Comparison of ENCODE assay signal across 20 cellular contexts in genomic region chr6:52538921-52539354, GRCh38. TPM values are rescaled to one million over a fixed set of nuclear protein-coding genes. Genes with fewer than 3 reads are reported as not detected.
DNase-seq lines count a peak whose midpoint lies in the region; ATAC-seq, FAIRE-seq and TF ChIP-seq lines count a peak whose summit lies in the region.
"Had no signal": no experiment of that assay in that cellular context is flagged by ENCODE, and none has a peak within 500 bp of the region (broad histone marks: within the 10 kb centered on the region; RNA-seq: fewer than 3 reads in every experiment).

No MANE protein-coding gene starts in this region.

- H3K4me3 Mint-ChIP-seq in stimulated activated effector memory CD8-positive, alpha-beta T cell treated with anti-CD3 and anti-CD28 coated beads, Interleukin-12 subunit alpha, Interleukin-12 subunit beta, amount 100 ng/mL, for 72 hours: no peak overlapping the region
- H3K4me3 Mint-ChIP-seq: activated CD4-positive, alpha-beta T cell treated with anti-CD3 and anti-CD28 coated beads for 36 hours; nephron progenitor cell had no signal

- H3K4me3 ChIP-seq in mesenchymal stem cell (ENCODE audit: insufficient read depth in 1 of 2, low read depth in 1 of 2, low read length in 2 of 2) (no peak overlapping the region), esophagus muscularis mucosa (no peak overlapping the region)
- H3K4me3 ChIP-seq: Peyer's patch had no signal

- 4% methylated on average over 5 of the region's 5 CpGs for WGBS in mesenchymal stem cell
- WGBS in esophagus muscularis mucosa: 96% methylated on average over 5 of the region's 5 CpGs

- no peak overlapping the region for H3K23ac ChIP-seq in mesenchymal stem cell (ENCODE audit: low read length in 2 of 2)

- H3K4me1 ChIP-seq in mesenchymal stem cell (ENCODE audit: control insufficient read depth, insufficient read depth, low read depth, low read length) (peaks cover 36% of the 10 kb centered on the region), esophagus muscularis mucosa (peaks cover 55 to 80% (median 76%) of the 10 kb centered on the region in 4 donors)

- H3K9ac ChIP-seq in mesenchymal stem cell (ENCODE audit: low read length): peak overlapping the region; percentile 34

- H3K4ac ChIP-seq in mesenchymal stem cell (ENCODE audit: low read depth in 1 of 2, low read length in 2 of 2): no peak overlapping the region

- peak overlapping the region; percentile 68 for H2AK5ac ChIP-seq in mesenchymal stem cell (ENCODE audit: low read length, severe bottlenecking)

- TF ChIP-seq CTCF in esophagus muscularis mucosa (IDR thresholded peaks at IDR 0.05): no peak

- peak overlapping the region in 1 of 2 experiments; percentile 69 for H3K18ac ChIP-seq in mesenchymal stem cell (ENCODE audit: low read depth in 1 of 2, low read length in 2 of 2)

- H2BK5ac ChIP-seq in mesenchymal stem cell (ENCODE audit: low read depth, low read length, poor library complexity, severe bottlenecking): peak overlapping the region; percentile 33

- peak; percentile 36 for FAIRE-seq in HTR-8/SVneo (lab: Jason Lieb, UNC)
- FAIRE-seq: frontal cortex had no signal

- H3K9me3 ChIP-seq in mesenchymal stem cell (ENCODE audit: control insufficient read depth, low read length): no peaks in the 10 kb centered on the region
- H3K9me3 ChIP-seq in esophagus muscularis mucosa: no peaks in the 10 kb centered on the region
- H3K9me3 ChIP-seq: Peyer's patch had no signal

- H3K9me3 Mint-ChIP-seq in stimulated activated effector memory CD8-positive, alpha-beta T cell treated with anti-CD3 and anti-CD28 coated beads, Interleukin-12 subunit alpha, Interleukin-12 subunit beta, amount 100 ng/mL, for 72 hours: no peaks in the 10 kb centered on the region
- H3K9me3 Mint-ChIP-seq: activated naive CD4-positive, alpha-beta T cell treated with anti-CD3 and anti-CD28 coated beads, Interleukin-2, amount 50 U/mL, for 72 hours; nephron progenitor cell had no signal

- ATAC-seq in SK-N-SH treated with all-trans-retinoic acid at 6 μM for 48 hours (peak; percentile 15), GM19023 (IDR thresholded peaks at IDR 0.05; ENCODE audit: unreplicated experiment) (no peak)
- no peak for ATAC-seq in stimulated activated effector memory CD8-positive, alpha-beta T cell treated with anti-CD3 and anti-CD28 coated beads, Interleukin-12 subunit alpha, Interleukin-12 subunit beta, amount 100 ng/mL, for 72 hours
- ATAC-seq: activated CD4-positive, alpha-beta T cell treated with anti-CD3 and anti-CD28 coated beads for 36 hours; activated naive CD4-positive, alpha-beta T cell treated with anti-CD3 and anti-CD28 coated beads, Interleukin-2, amount 50 U/mL, for 72 hours had no signal

- H3K4me2 ChIP-seq in mesenchymal stem cell (ENCODE audit: low read length, poor library complexity, severe bottlenecking): peak overlapping the region; percentile 13

- H3K36me3 ChIP-seq in mesenchymal stem cell (ENCODE audit: control insufficient read depth in 1 of 2, insufficient read depth in 2 of 2, low read depth in 1 of 2, low read length in 2 of 2): peaks cover 19 to 49% of the 10 kb centered on the region in 2 experiments
- peaks cover 9 to 18% (median 14%) of the 10 kb centered on the region in 4 donors for H3K36me3 ChIP-seq in esophagus muscularis mucosa

- no peak overlapping the region for H3K27ac Mint-ChIP-seq in stimulated activated effector memory CD8-positive, alpha-beta T cell treated with anti-CD3 and anti-CD28 coated beads, Interleukin-12 subunit alpha, Interleukin-12 subunit beta, amount 100 ng/mL, for 72 hours
- H3K27ac Mint-ChIP-seq: activated CD4-positive, alpha-beta T cell treated with anti-CD3 and anti-CD28 coated beads for 36 hours had no signal

- H3K27me3 ChIP-seq in mesenchymal stem cell (ENCODE audit: control insufficient read depth in 1 of 2, insufficient read depth in 1 of 2, low read length in 2 of 2): no peaks in the 10 kb centered on the region
- no peaks in the 10 kb centered on the region for H3K27me3 ChIP-seq in esophagus muscularis mucosa
- H3K27me3 ChIP-seq: Peyer's patch had no signal

- H3K4me1 Mint-ChIP-seq in stimulated activated effector memory CD8-positive, alpha-beta T cell treated with anti-CD3 and anti-CD28 coated beads, Interleukin-12 subunit alpha, Interleukin-12 subunit beta, amount 100 ng/mL, for 72 hours: peaks cover 41% of the 10 kb centered on the region

- H3K14ac ChIP-seq in mesenchymal stem cell (ENCODE audit: low read length in 2 of 2): no peak overlapping the region

- no peak overlapping the region for H2BK15ac ChIP-seq in mesenchymal stem cell (ENCODE audit: low read depth, poor library complexity, severe bottlenecking)

- peak overlapping the region in 1 of 2 experiments; percentile 38 for H2BK12ac ChIP-seq in mesenchymal stem cell (ENCODE audit: low read length in 2 of 2)

- H3K27ac ChIP-seq in mesenchymal stem cell (ENCODE audit: low read length, poor library complexity, severe bottlenecking): peak overlapping the region; percentile 94
- no peak overlapping the region for H3K27ac ChIP-seq in esophagus muscularis mucosa (replicated peaks in 1 of 4)

- H4K8ac ChIP-seq in mesenchymal stem cell (ENCODE audit: low read length): no peak overlapping the region

- no peaks in the 10 kb centered on the region for H3K36me3 Mint-ChIP-seq in stimulated activated effector memory CD8-positive, alpha-beta T cell treated with anti-CD3 and anti-CD28 coated beads, Interleukin-12 subunit alpha, Interleukin-12 subunit beta, amount 100 ng/mL, for 72 hours
- H3K36me3 Mint-ChIP-seq: activated naive CD4-positive, alpha-beta T cell treated with anti-CD3 and anti-CD28 coated beads, Interleukin-2, amount 50 U/mL, for 72 hours had no signal

- no peak for TF ChIP-seq POLR2A in esophagus muscularis mucosa (IDR thresholded peaks at IDR 0.05; ENCODE audit: low read depth)

- H2BK120ac ChIP-seq in mesenchymal stem cell (ENCODE audit: low read depth, low read length): no peak overlapping the region

- peaks cover 6% of the 10 kb centered on the region for H3K79me1 ChIP-seq in mesenchymal stem cell (replicated peaks; ENCODE audit: low read length, poor library complexity, severe bottlenecking)

- no peak overlapping the region for H4K91ac ChIP-seq in mesenchymal stem cell (ENCODE audit: low read length)

- TF ChIP-seq EP300 in esophagus muscularis mucosa (IDR thresholded peaks at IDR 0.05): no peak

- intact Hi-C loops in esophagus muscularis mucosa (cut with DNase I): no loop called here

- peak; percentile 65 for DNase-seq in AG20443 (ENCODE audit: low spot score)
- peak; percentile 48 for DNase-seq in HTR-8/SVneo (ENCODE audit: insufficient read length, low spot score)
- DNase-seq in mesenchymal stem cell: peak; percentile 69
- DNase-seq in stimulated activated effector memory CD8-positive, alpha-beta T cell treated with anti-CD3 and anti-CD28 coated beads, Interleukin-12 subunit alpha, Interleukin-12 subunit beta, amount 100 ng/mL, for 72 hours (ENCODE audit: low spot score in 2 of 2): no peak
- DNase-seq in esophagus muscularis mucosa (ENCODE audit: extremely low spot score): no peak
- no peak for DNase-seq in AG08396 (ENCODE audit: low spot score)
- DNase-seq: activated CD4-positive, alpha-beta T cell treated with anti-CD3 and anti-CD28 coated beads for 36 hours; DMS 273 treated with DMSO at 0.1 percent for 48 hours; effector memory CD4-positive, alpha-beta T cell; GOT3; NCI-H1694 treated with DMSO at 0.1 percent for 48 hours; NCI-H526; nephron progenitor cell; Peyer's patch; stimulated activated CD4-positive, alpha-beta T cell treated with anti-CD3 and anti-CD28 coated beads, Interleukin-2, amount 100 ng/mL, for 24 hours; T-helper 1 cell had no signal

- H2AFZ ChIP-seq in mesenchymal stem cell (ENCODE audit: low read depth, low read length): no peak overlapping the region

TF ChIP-seq in SK-N-SH treated with all-trans-retinoic acid at 6 μM for 48 hours, 23 proteins besides CTCF, POLR2A, EP300 and RAD21:
- TF ChIP-seq, protein P1, sequence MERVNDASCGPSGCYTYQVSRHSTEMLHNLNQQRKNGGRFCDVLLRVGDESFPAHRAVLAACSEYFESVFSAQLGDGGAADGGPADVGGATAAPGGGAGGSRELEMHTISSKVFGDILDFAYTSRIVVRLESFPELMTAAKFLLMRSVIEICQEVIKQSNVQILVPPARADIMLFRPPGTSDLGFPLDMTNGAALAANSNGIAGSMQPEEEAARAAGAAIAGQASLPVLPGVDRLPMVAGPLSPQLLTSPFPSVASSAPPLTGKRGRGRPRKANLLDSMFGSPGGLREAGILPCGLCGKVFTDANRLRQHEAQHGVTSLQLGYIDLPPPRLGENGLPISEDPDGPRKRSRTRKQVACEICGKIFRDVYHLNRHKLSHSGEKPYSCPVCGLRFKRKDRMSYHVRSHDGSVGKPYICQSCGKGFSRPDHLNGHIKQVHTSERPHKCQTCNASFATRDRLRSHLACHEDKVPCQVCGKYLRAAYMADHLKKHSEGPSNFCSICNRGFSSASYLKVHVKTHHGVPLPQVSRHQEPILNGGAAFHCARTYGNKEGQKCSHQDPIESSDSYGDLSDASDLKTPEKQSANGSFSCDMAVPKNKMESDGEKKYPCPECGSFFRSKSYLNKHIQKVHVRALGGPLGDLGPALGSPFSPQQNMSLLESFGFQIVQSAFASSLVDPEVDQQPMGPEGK (CRISPR knock-in tag; IDR thresholded peaks at IDR 0.05; ENCODE audit: borderline replicate concordance): no peak
- TF ChIP-seq OSR1 (CRISPR knock-in tag; IDR thresholded peaks at IDR 0.05): no peak
- TF ChIP-seq, protein P2, sequence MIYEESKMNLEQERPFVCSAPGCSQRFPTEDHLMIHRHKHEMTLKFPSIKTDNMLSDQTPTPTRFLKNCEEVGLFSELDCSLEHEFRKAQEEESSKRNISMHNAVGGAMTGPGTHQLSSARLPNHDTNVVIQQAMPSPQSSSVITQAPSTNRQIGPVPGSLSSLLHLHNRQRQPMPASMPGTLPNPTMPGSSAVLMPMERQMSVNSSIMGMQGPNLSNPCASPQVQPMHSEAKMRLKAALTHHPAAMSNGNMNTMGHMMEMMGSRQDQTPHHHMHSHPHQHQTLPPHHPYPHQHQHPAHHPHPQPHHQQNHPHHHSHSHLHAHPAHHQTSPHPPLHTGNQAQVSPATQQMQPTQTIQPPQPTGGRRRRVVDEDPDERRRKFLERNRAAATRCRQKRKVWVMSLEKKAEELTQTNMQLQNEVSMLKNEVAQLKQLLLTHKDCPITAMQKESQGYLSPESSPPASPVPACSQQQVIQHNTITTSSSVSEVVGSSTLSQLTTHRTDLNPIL (CRISPR knock-in tag; IDR thresholded peaks at IDR 0.05; ENCODE audit: low read depth): 0 out of 2 replicates have a peak, but pooled peaks have one; percentile 16
- TF ChIP-seq ZC3H10 (CRISPR knock-in tag; IDR thresholded peaks at IDR 0.05): no peak
TF ChIP-seq in SK-N-SH treated with all-trans-retinoic acid at 6 μM for 48 hours: peak in this region for 1.

RNA-seq across cellular contexts. Expression of gene TRAM2, which starts 37.9 kb away (rescaled TPM):
- polyA plus RNA-seq in mesenchymal stem cell (2013, experiment 1 of 2): 133 TPM
- polyA plus RNA-seq in mesenchymal stem cell (2013, experiment 2 of 2): 130 TPM
- total RNA-seq in esophagus muscularis mucosa: 10 to 100 TPM; 13.3 to 23.8 (median 18.5) TPM

Comparison
In these comparisons a context has a peak if more than half of its experiments do, and no peak if none do; other contexts are left out.
1. DNase-seq: peak in AG20443 (single experiment), HTR-8/SVneo (single experiment) and mesenchymal stem cell (single experiment); none in stimulated activated effector memory CD8-positive, alpha-beta T cell treated with anti-CD3 and anti-CD28 coated beads, Interleukin-12 subunit alpha, Interleukin-12 subunit beta, amount 100 ng/mL, for 72 hours (0 of 2), esophagus muscularis mucosa (single experiment) and AG08396 (single experiment).